Comparison of ENCODE assay signal across 18 cellular contexts in the genomic region with DNA sequence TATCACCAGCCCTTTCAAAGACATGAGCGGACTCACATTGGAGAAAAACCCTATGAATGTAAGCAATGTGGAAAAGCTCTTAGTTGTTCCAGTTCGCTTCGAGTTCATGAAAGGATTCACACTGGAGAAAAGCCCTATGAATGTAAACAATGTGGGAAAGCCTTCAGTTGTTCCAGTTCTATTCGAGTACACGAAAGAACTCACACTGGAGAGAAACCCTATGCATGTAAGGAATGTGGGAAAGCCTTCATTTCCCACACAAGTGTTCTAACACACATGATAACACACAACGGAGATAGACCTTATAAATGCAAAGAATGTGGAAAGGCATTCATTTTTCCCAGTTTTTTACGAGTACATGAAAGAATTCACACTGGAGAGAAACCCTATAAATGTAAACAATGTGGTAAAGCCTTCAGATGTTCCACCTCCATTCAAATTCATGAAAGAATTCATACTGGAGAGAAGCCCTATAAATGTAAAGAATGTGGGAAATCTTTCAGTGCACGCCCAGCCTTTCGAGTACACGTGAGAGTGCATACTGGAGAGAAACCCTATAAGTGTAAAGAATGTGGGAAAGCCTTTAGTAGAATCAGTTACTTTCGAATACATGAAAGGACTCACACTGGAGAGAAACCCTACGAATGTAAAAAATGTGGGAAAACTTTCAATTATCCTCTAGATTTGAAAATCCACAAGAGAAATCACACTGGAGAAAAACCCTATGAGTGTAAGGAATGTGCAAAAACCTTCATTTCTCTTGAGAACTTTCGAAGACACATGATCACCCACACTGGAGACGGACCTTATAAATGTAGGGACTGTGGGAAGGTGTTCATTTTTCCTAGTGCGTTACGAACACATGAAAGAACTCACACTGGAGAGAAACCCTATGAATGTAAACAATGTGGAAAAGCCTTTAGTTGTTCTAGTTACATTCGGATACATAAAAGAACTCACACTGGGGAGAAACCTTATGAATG. TPM values are rescaled to one million over a fixed set of nuclear protein-coding genes. Genes with fewer than 3 reads are reported as not detected.
DNase-seq lines count a peak whose midpoint lies in the region; ATAC-seq, FAIRE-seq and TF ChIP-seq lines count a peak whose summit lies in the region.
"Had no signal": no experiment of that assay in that cellular context is flagged by ENCODE, and none has a peak within 500 bp of the region (broad histone marks: within the 10 kb centered on the region; RNA-seq: fewer than 3 reads in every experiment).

No MANE protein-coding gene starts in this region.

- BruUV-seq in K562 (replicated peaks; lab: Mats Ljungman, UMichigan): no TSS peak

- TF ChIP-seq EP300 in K562 (IDR thresholded peaks at IDR 0.05; ENCODE audit: low read length): no peak

- H3K4me2 ChIP-seq in BLaER1 treated with 17β-estradiol and CSF1 and Interleukin-3, amounts not matched to agents 10 nM and 100 nM: no peak overlapping the region
- H3K4me2 ChIP-seq in K562 (ENCODE audit: insufficient read depth, low read length): no peak overlapping the region

- CTCF ChIA-PET in HEK293 (lab: Yijun Ruan, JAX): no interaction called here
- CTCF ChIA-PET in K562 (lab: Yijun Ruan, JAX; ENCODE audit: low intra/inter-chr PET ratio): no interaction called here

- no peak for ATAC-seq in K562
- no peak for ATAC-seq in pancreas

- no peak for TF ChIP-seq RAD21 in K562 (CRISPR knock-in tag; conservative IDR thresholded peaks at IDR 0.05 in 1 of 2, IDR thresholded peaks at IDR 0.05 in 1 of 2)

- FAIRE-seq in K562 (lab: Jason Lieb, UNC) (no peak), pancreas (lab: Jason Lieb, UNC) (no peak)
- FAIRE-seq: HTR-8/SVneo, keratinocyte had no signal

- no peak overlapping the region for H3K9ac ChIP-seq in BLaER1 treated with 17β-estradiol and CSF1 and Interleukin-3, amounts not matched to agents 10 nM and 100 nM
- no peak overlapping the region for H3K9ac ChIP-seq in K562 (ENCODE audit: insufficient read depth in 1 of 2, low read depth in 2 of 2, low read length in 2 of 2)

- no peaks in the 10 kb centered on the region for H3K27me3 ChIP-seq in BLaER1 treated with 17β-estradiol and CSF1 and Interleukin-3, amounts not matched to agents 10 nM and 100 nM
- H3K27me3 ChIP-seq in K562 (ENCODE audit: control insufficient read depth in 2 of 2, insufficient read depth in 2 of 2, low read length in 2 of 2) (no peaks in the 10 kb centered on the region), pancreas (no peaks in the 10 kb centered on the region)
- H3K27me3 ChIP-seq: MG63, suprapubic skin had no signal

- H3K79me2 ChIP-seq in K562 (ENCODE audit: control insufficient read depth, insufficient read depth, low read length): no peaks in the 10 kb centered on the region

- no peak; the same call in 1 of the 2 replicates for TF ChIP-seq POLR2A in K562 (conservative IDR thresholded peaks at IDR 0.05)

- peak overlapping the region; percentile 1 to 48 (median 23); a peak in 15 of 20 replicates for H3K4me3 ChIP-seq in BLaER1 treated with 17β-estradiol and CSF1 and Interleukin-3, amounts not matched to agents 10 nM and 100 nM
- H3K4me3 ChIP-seq in HEK293 (ENCODE audit: low read depth, low read length) (no peak overlapping the region), K562 (no peak overlapping the region), fibroblast of pulmonary artery (replicated peaks; ENCODE audit: low read depth, low read length) (no peak overlapping the region), pancreas (no peak overlapping the region)
- H3K4me3 ChIP-seq: MG63, suprapubic skin had no signal

- H3K36me3 ChIP-seq in BLaER1 treated with 17β-estradiol and CSF1 and Interleukin-3, amounts not matched to agents 10 nM and 100 nM: peaks cover 83 to 100% (median 95%) of the 10 kb centered on the region in 11 experiments
- peaks cover 36 to 75% of the 10 kb centered on the region in 2 experiments; a peak in 2 of 3 replicates for H3K36me3 ChIP-seq in HEK293 (ENCODE audit: control insufficient read depth in 2 of 2, insufficient read depth in 1 of 2, low read length in 2 of 2)
- H3K36me3 ChIP-seq in K562 (ENCODE audit: control insufficient read depth, insufficient read depth, low read length): peaks cover 59% of the 10 kb centered on the region
- H3K36me3 ChIP-seq in pancreas: peaks cover 3 to 53% (median 36%) of the 10 kb centered on the region in 3 donors

- H3K4me1 ChIP-seq in BLaER1 treated with 17β-estradiol and CSF1 and Interleukin-3, amounts not matched to agents 10 nM and 100 nM: no peaks in the 10 kb centered on the region
- no peaks in the 10 kb centered on the region for H3K4me1 ChIP-seq in HEK293 (ENCODE audit: control insufficient read depth, insufficient read depth, low read length)
- no peaks in the 10 kb centered on the region for H3K4me1 ChIP-seq in K562 (replicated peaks in 1 of 2; ENCODE audit: control insufficient read depth in 2 of 2, insufficient read depth in 2 of 2, low read length in 2 of 2)
- no peaks in the 10 kb centered on the region for H3K4me1 ChIP-seq in pancreas
- H3K4me1 ChIP-seq: suprapubic skin had no signal

- intact Hi-C loops in K562 (cut with micrococcal nuclease) (no loop called here), pancreas (cut with DNase I) (no loop called here)

- TF ChIP-seq CTCF in HEK293 (tag by site-specific recombination; IDR thresholded peaks at IDR 0.05): no peak
- TF ChIP-seq CTCF in K562 (IDR thresholded peaks at IDR 0.05 in 2 of 3, conservative IDR thresholded peaks at IDR 0.05 in 1 of 3; ENCODE audit: insufficient read depth in 2 of 3, low read depth in 1 of 3, low read length in 3 of 3): no peak
- TF ChIP-seq CTCF in fibroblast of pulmonary artery (IDR thresholded peaks at IDR 0.05; ENCODE audit: low read length, missing control alignments): no peak
- no peak for TF ChIP-seq CTCF in pancreas (IDR thresholded peaks at IDR 0.05)

- DNase-seq in K562 (ENCODE audit: extremely low read depth in 1 of 4, low spot score in 3 of 4) (no peak), fibroblast of pulmonary artery (ENCODE audit: low read depth) (peak; percentile 36), pancreas (no peak), NCI-H526 (lab: John Stamatoyannopoulos, UW) (no peak), NCI-H2107 treated with DMSO at 0.1 percent for 48 hours (lab: John Stamatoyannopoulos, UW; ENCODE audit: unreplicated experiment) (no peak), ureter (ENCODE audit: low spot score) (no peak)
- DNase-seq: activated CD4-positive, alpha-beta T cell treated with anti-CD3 and anti-CD28 coated beads, Interleukin-2, amount 50 U/mL, for 4 hours; activated naive CD4-positive, alpha-beta T cell treated with anti-CD3 and anti-CD28 coated beads, Interleukin-2, amount 50 U/mL, for 16 hours; Calu3; MG63; NCI-H187; SHP77 treated with DMSO at 0.1 percent for 48 hours had no signal

- WGBS in K562 (ENCODE audit: insufficient coverage, low coverage, missing lambda C conversion rate): 94% methylated on average over 17 of the region's 17 CpGs
- 98% methylated on average over 17 of the region's 17 CpGs for WGBS in pancreas, 2 donors

- POLR2A ChIA-PET in HEK293 (lab: Yijun Ruan, JAX) (no interaction called here), K562 (lab: Yijun Ruan, JAX) (no interaction called here)

- no peak overlapping the region for H2AFZ ChIP-seq in K562 (ENCODE audit: low read depth, low read length)

- in situ Hi-C loops in K562 (cut with MboI): no loop called here

- H3K27ac ChIP-seq in BLaER1 treated with 17β-estradiol and CSF1 and Interleukin-3, amounts not matched to agents 10 nM and 100 nM: no peak overlapping the region
- H3K27ac ChIP-seq in HEK293 (ENCODE audit: extremely low read depth, low read depth, low read length): no peak overlapping the region
- H3K27ac ChIP-seq in K562 (ENCODE audit: extremely low read depth, low read depth, low read length): no peak overlapping the region
- no peak overlapping the region for H3K27ac ChIP-seq in pancreas
- H3K27ac ChIP-seq: suprapubic skin, VCaP had no signal

- peaks cover 49 to 65% (median 59%) of the 10 kb centered on the region in 11 experiments for H3K9me3 ChIP-seq in BLaER1 treated with 17β-estradiol and CSF1 and Interleukin-3, amounts not matched to agents 10 nM and 100 nM (replicated peaks in 1 of 11)
- H3K9me3 ChIP-seq in HEK293 (ENCODE audit: control insufficient read depth, insufficient read depth, low read depth, low read length) (no peaks in the 10 kb centered on the region), K562 (replicated peaks; ENCODE audit: control insufficient read depth, insufficient read depth, low read depth, low read length) (peaks cover 27% of the 10 kb centered on the region), pancreas (no peaks in the 10 kb centered on the region)

- peaks cover 0 to 5% (median 0%) of the 10 kb centered on the region in 11 experiments; a peak in 7 of 22 replicates for H4K20me1 ChIP-seq in BLaER1 treated with 17β-estradiol and CSF1 and Interleukin-3, amounts not matched to agents 10 nM and 100 nM
- no peaks in the 10 kb centered on the region for H4K20me1 ChIP-seq in K562 (replicated peaks; ENCODE audit: control insufficient read depth, insufficient read depth, low read length)

- H3K9me1 ChIP-seq in K562 (ENCODE audit: control insufficient read depth, insufficient read depth, low read length): no peaks in the 10 kb centered on the region

RNA-seq across cellular contexts. Expression of gene ZNF791, which starts 17.6 kb away (rescaled TPM):
- 35.0 and 62.7 TPM in 2 replicates for total RNA-seq in K562 (2011; cell fraction: chromatin; rRNA removed; ENCODE audit: low replicate concordance)
- total RNA-seq in K562 (2011; cell fraction: nucleolus; rRNA removed): 22.1 and 27.2 TPM in 2 replicates
- total RNA-seq in K562 (2011; cell fraction: nucleoplasm; rRNA removed): 28.1 and 38.2 TPM in 2 replicates
- 8.9 and 9.6 TPM in 2 replicates for total RNA-seq in K562 (2014; rRNA removed)
- 17.4 TPM in 2 replicates for total RNA-seq in K562 (2014; rRNA removed; fragmentation: Illumina TruSeq; extraction: Trizol)
- total RNA-seq in K562 (2015; rRNA removed; fragmentation: Illumina TruSeq; extraction: Trizol): 11.7 and 14.4 TPM in 2 replicates
- total RNA-seq in K562 (2021): 12.0 and 13.2 TPM in 2 replicates
- polyA plus RNA-seq in K562 (2011; rRNA removed): 15.8 and 16.9 TPM in 2 replicates
- 8.4 and 13.9 TPM in 2 replicates for polyA plus RNA-seq in K562 (2011; cell fraction: cytosol; rRNA removed)
- 8.4 and 10.8 TPM in 2 replicates for polyA plus RNA-seq in K562 (2011; cell fraction: nucleus; rRNA removed)
- 12.4 and 13.7 TPM in 2 replicates for polyA plus RNA-seq in K562 (2012)
- 18.9 and 22.7 TPM in 2 replicates for polyA plus RNA-seq in K562 (2014; fragmentation: Illumina TruSeq; extraction: Trizol)
- polyA plus RNA-seq in K562 (2014; fragmentation: Nextera tagmentation; extraction: Ambion mirVana): 10 to 100 TPM in 1 of 2 experiments, 1 to 10 TPM in 1; 7.8 to 13.1 TPM
- polyA plus RNA-seq in K562 (2014; rRNA removed): 8.2 and 11.9 TPM in 2 replicates
- polyA minus RNA-seq in K562 (2011; rRNA and poly(A)+ RNA removed): 18.1 and 24.3 TPM in 2 replicates
- polyA minus RNA-seq in K562 (2011; cell fraction: cytosol; rRNA and poly(A)+ RNA removed): 14.1 and 22.8 TPM in 2 replicates
- polyA minus RNA-seq in K562 (2011; cell fraction: nucleus; rRNA and poly(A)+ RNA removed): 5.5 and 12.9 TPM in 2 replicates
- total RNA-seq in pancreas: 10 to 100 TPM in 5 of 6 donors, 1 to 10 TPM in 1; 10.0 to 16.7 (median 12.3) TPM
- 1 to 10 TPM; 6.1 to 6.3 TPM for polyA plus RNA-seq in pancreas
- total RNA-seq in ureter: 40.9 TPM

RNA-seq across cellular contexts. Expression of gene ZNF490, which starts 17.7 kb away (rescaled TPM):
- 18.1 and 24.6 TPM in 2 replicates for total RNA-seq in K562 (2011; cell fraction: chromatin; rRNA removed; ENCODE audit: low replicate concordance)
- total RNA-seq in K562 (2011; cell fraction: nucleolus; rRNA removed): 16.8 and 18.8 TPM in 2 replicates
- 15.3 and 17.7 TPM in 2 replicates for total RNA-seq in K562 (2011; cell fraction: nucleoplasm; rRNA removed)
- total RNA-seq in K562 (2014; rRNA removed) (4.5 and 6.2 TPM in 2 replicates), K562 (2014; rRNA removed; fragmentation: Illumina TruSeq; extraction: Trizol) (8.0 and 8.3 TPM in 2 replicates), K562 (2015; rRNA removed; fragmentation: Illumina TruSeq; extraction: Trizol) (5.1 and 6.2 TPM in 2 replicates), K562 (2021) (6.7 and 7.1 TPM in 2 replicates), pancreas (1 to 10 TPM; 3.3 to 7.0 (median 4.1) TPM), ureter (12.1 TPM)
- polyA plus RNA-seq in K562 (2011; rRNA removed) (3.2 and 4.4 TPM in 2 replicates), K562 (2014; fragmentation: Illumina TruSeq; extraction: Trizol) (2.4 TPM in 2 replicates), K562 (2014; fragmentation: Nextera tagmentation; extraction: Ambion mirVana) (1 to 10 TPM in 1 of 2 experiments, under 1 TPM in 1; 0.90 to 1.5 TPM), K562 (2014; rRNA removed) (1.9 and 2.2 TPM in 2 replicates), pancreas (under 1 TPM; 0.38 to 0.65 TPM)
- 1.4 and 2.6 TPM in 2 replicates for polyA plus RNA-seq in K562 (2011; cell fraction: cytosol; rRNA removed)
- polyA plus RNA-seq in K562 (2011; cell fraction: nucleus; rRNA removed): 2.0 and 3.0 TPM in 2 replicates
- 1.1 and 2.4 TPM in 2 replicates for polyA plus RNA-seq in K562 (2012)
- 19.0 and 20.4 TPM in 2 replicates for polyA minus RNA-seq in K562 (2011; rRNA and poly(A)+ RNA removed)
- 6.7 and 7.1 TPM in 2 replicates for polyA minus RNA-seq in K562 (2011; cell fraction: cytosol; rRNA and poly(A)+ RNA removed)
- 7.1 and 8.6 TPM in 2 replicates for polyA minus RNA-seq in K562 (2011; cell fraction: nucleus; rRNA and poly(A)+ RNA removed)

RNA-seq across cellular contexts. Expression of gene MAN2B1, which starts 38.2 kb away (rescaled TPM):
- total RNA-seq in K562 (2011; cell fraction: chromatin; rRNA removed; ENCODE audit: low replicate concordance): 35.1 and 100 TPM in 2 replicates
- 56.7 and 73.5 TPM in 2 replicates for total RNA-seq in K562 (2011; cell fraction: nucleolus; rRNA removed)
- total RNA-seq in K562 (2011; cell fraction: nucleoplasm; rRNA removed): 48.1 and 50.2 TPM in 2 replicates
- total RNA-seq in K562 (2014; rRNA removed) (19.3 and 21.6 TPM in 2 replicates), K562 (2014; rRNA removed; fragmentation: Illumina TruSeq; extraction: Trizol) (5.3 and 6.6 TPM in 2 replicates), K562 (2015; rRNA removed; fragmentation: Illumina TruSeq; extraction: Trizol) (10.1 and 11.6 TPM in 2 replicates), K562 (2021) (33.8 and 34.0 TPM in 2 replicates), pancreas (10 to 100 TPM; 33.2 to 92.8 (median 59.2) TPM), ureter (85.1 TPM)
- polyA plus RNA-seq in K562 (2011; rRNA removed) (8.1 and 12.5 TPM in 2 replicates), K562 (2014; fragmentation: Illumina TruSeq; extraction: Trizol) (11.4 and 18.0 TPM in 2 replicates), K562 (2014; fragmentation: Nextera tagmentation; extraction: Ambion mirVana) (under 1 TPM; 0.59 to 0.63 TPM), K562 (2014; rRNA removed) (14.2 and 14.7 TPM in 2 replicates), pancreas (10 to 100 TPM; 30.2 to 48.2 TPM)
- 14.8 and 16.0 TPM in 2 replicates for polyA plus RNA-seq in K562 (2011; cell fraction: cytosol; rRNA removed)
- 28.1 and 46.7 TPM in 2 replicates for polyA plus RNA-seq in K562 (2011; cell fraction: nucleus; rRNA removed)
- polyA plus RNA-seq in K562 (2012): 27.2 and 62.0 TPM in 2 replicates
- polyA minus RNA-seq in K562 (2011; rRNA and poly(A)+ RNA removed): 5.9 and 7.1 TPM in 2 replicates
- 16.4 and 27.7 TPM in 2 replicates for polyA minus RNA-seq in K562 (2011; cell fraction: cytosol; rRNA and poly(A)+ RNA removed)
- 15.1 and 18.4 TPM in 2 replicates for polyA minus RNA-seq in K562 (2011; cell fraction: nucleus; rRNA and poly(A)+ RNA removed)

RNA-seq across cellular contexts. Expression of gene WDR83, which starts 38.3 kb away (rescaled TPM):
- total RNA-seq in K562 (2011; cell fraction: chromatin; rRNA removed; ENCODE audit: low replicate concordance): 11.3 and 29.1 TPM in 2 replicates
- total RNA-seq in K562 (2011; cell fraction: nucleolus; rRNA removed): 26.8 and 27.0 TPM in 2 replicates
- total RNA-seq in K562 (2011; cell fraction: nucleoplasm; rRNA removed): 13.4 and 19.2 TPM in 2 replicates
- total RNA-seq in K562 (2014; rRNA removed) (19.7 and 21.3 TPM in 2 replicates), K562 (2014; rRNA removed; fragmentation: Illumina TruSeq; extraction: Trizol) (3.1 and 4.0 TPM in 2 replicates), K562 (2015; rRNA removed; fragmentation: Illumina TruSeq; extraction: Trizol) (9.3 and 9.5 TPM in 2 replicates), K562 (2021) (16.7 and 17.7 TPM in 2 replicates), pancreas (1 to 10 TPM; 3.5 to 8.8 (median 5.7) TPM), ureter (11.0 TPM)
- polyA plus RNA-seq in K562 (2011; rRNA removed) (4.2 and 4.7 TPM in 2 replicates), K562 (2014; fragmentation: Illumina TruSeq; extraction: Trizol) (3.9 and 9.8 TPM in 2 replicates), K562 (2014; fragmentation: Nextera tagmentation; extraction: Ambion mirVana) (1 to 10 TPM in 1 of 2 experiments, under 1 TPM in 1; 0.52 to 2.9 TPM), K562 (2014; rRNA removed) (13.9 and 17.5 TPM in 2 replicates), pancreas (10 to 100 TPM; 25.6 to 28.1 TPM)
- 7.6 and 13.2 TPM in 2 replicates for polyA plus RNA-seq in K562 (2011; cell fraction: cytosol; rRNA removed)
- 9.2 and 15.7 TPM in 2 replicates for polyA plus RNA-seq in K562 (2011; cell fraction: nucleus; rRNA removed)
- polyA plus RNA-seq in K562 (2012): 11.6 and 12.0 TPM in 2 replicates
- 3.3 and 3.6 TPM in 2 replicates for polyA minus RNA-seq in K562 (2011; rRNA and poly(A)+ RNA removed)
- polyA minus RNA-seq in K562 (2011; cell fraction: cytosol; rRNA and poly(A)+ RNA removed): 3.4 and 9.1 TPM in 2 replicates
- 9.2 and 11.2 TPM in 2 replicates for polyA minus RNA-seq in K562 (2011; cell fraction: nucleus; rRNA and poly(A)+ RNA removed)

RNA-seq across cellular contexts. Expression of gene DHPS, which starts 53.3 kb away (rescaled TPM):
- total RNA-seq in K562 (2011; cell fraction: chromatin; rRNA removed; ENCODE audit: low replicate concordance): 194 and 333 TPM in 2 replicates
- total RNA-seq in K562 (2011; cell fraction: nucleolus; rRNA removed): 225 and 240 TPM in 2 replicates
- 169 and 186 TPM in 2 replicates for total RNA-seq in K562 (2011; cell fraction: nucleoplasm; rRNA removed)
- total RNA-seq in K562 (2014; rRNA removed) (90.2 and 99.2 TPM in 2 replicates), K562 (2014; rRNA removed; fragmentation: Illumina TruSeq; extraction: Trizol) (55.7 and 56.5 TPM in 2 replicates), K562 (2015; rRNA removed; fragmentation: Illumina TruSeq; extraction: Trizol) (61.0 and 62.6 TPM in 2 replicates), K562 (2021) (94.8 and 98.8 TPM in 2 replicates), pancreas (10 to 100 TPM; 36.0 to 53.2 (median 47.7) TPM), ureter (79.7 TPM)
- polyA plus RNA-seq in K562 (2011; rRNA removed) (81.0 and 120 TPM in 2 replicates), K562 (2014; fragmentation: Illumina TruSeq; extraction: Trizol) (79.9 and 80.2 TPM in 2 replicates), K562 (2014; fragmentation: Nextera tagmentation; extraction: Ambion mirVana) (10 to 100 TPM; 47.1 to 54.1 TPM), K562 (2014; rRNA removed) (102 and 110 TPM in 2 replicates), pancreas (10 to 100 TPM; 78.8 to 85.7 TPM)
- polyA plus RNA-seq in K562 (2011; cell fraction: cytosol; rRNA removed): 115 and 125 TPM in 2 replicates
- polyA plus RNA-seq in K562 (2011; cell fraction: nucleus; rRNA removed): 302 and 412 TPM in 2 replicates
- polyA plus RNA-seq in K562 (2012): 88.5 and 115 TPM in 2 replicates
- 69.4 and 78.7 TPM in 2 replicates for polyA minus RNA-seq in K562 (2011; rRNA and poly(A)+ RNA removed)
- 37.6 and 59.2 TPM in 2 replicates for polyA minus RNA-seq in K562 (2011; cell fraction: cytosol; rRNA and poly(A)+ RNA removed)
- polyA minus RNA-seq in K562 (2011; cell fraction: nucleus; rRNA and poly(A)+ RNA removed): 49.7 and 82.8 TPM in 2 replicates

Comparison
In these comparisons a context has a peak if more than half of its experiments do, and no peak if none do; other contexts are left out.
1. H3K4me3 ChIP-seq: peak in BLaER1 treated with 17β-estradiol and CSF1 and Interleukin-3, amounts not matched to agents 10 nM and 100 nM (10 of 10); none in HEK293 (single experiment), K562 (single experiment), fibroblast of pulmonary artery (single experiment) and pancreas (0 of 4).